Comparison of ENCODE assay signal across 26 cellular contexts in genomic region chr5:152290181-152290580, GRCh38.
"Had no signal": no experiment of that assay in that cellular context is flagged by ENCODE, and none has a peak within 500 bp of the region (broad histone marks: within the 10 kb centered on the region; RNA-seq: fewer than 3 reads in every experiment).

No MANE protein-coding gene starts in this region.

- H3K27me3 ChIP-seq: ascending aorta, cardiac muscle cell had no signal

- H3K4me3 ChIP-seq: ascending aorta, cardiac muscle cell had no signal

- DNase-seq: activated B cell treated with CpG ODN at 0.5 μM for 24 hours; activated CD4-positive, alpha-beta memory T cell treated with anti-CD3 and anti-CD28 coated beads, Interleukin-2, amount 10 ng/mL, durations not matched to agents 7 days and 5 days; activated CD4-positive, alpha-beta T cell treated with anti-CD3 and anti-CD28 coated beads for 4 hours; activated CD4-positive, alpha-beta T cell treated with anti-CD3 and anti-CD28 coated beads, Interleukin-2, amount 10 ng/mL, durations not matched to agents 24 days and 14 days; activated CD4-positive, alpha-beta T cell treated with anti-CD3 and anti-CD28 coated beads, Interleukin-2, amount 50 U/mL, for 48 hours; activated CD4-positive, CD25-positive, alpha-beta regulatory T cell treated with anti-CD3 and anti-CD28 coated beads, Interleukin-2, amount 50 U/mL, for 72 hours; activated CD8-positive, alpha-beta memory T cell treated with anti-CD3 and anti-CD28 coated beads for 24 hours; activated CD8-positive, alpha-beta memory T cell treated with anti-CD3 and anti-CD28 coated beads, Interleukin-2, amount 10 ng/mL, durations not matched to agents 7 days and 5 days; activated CD8-positive, alpha-beta memory T cell treated with anti-CD3 and anti-CD28 coated beads, Interleukin-2, amount 50 U/mL, for 48 hours; activated CD8-positive, alpha-beta T cell treated with anti-CD3 and anti-CD28 coated beads, Interleukin-2, amount 10 ng/mL, durations not matched to agents 7 days and 5 days; activated effector memory CD4-positive, alpha-beta T cell treated with Interleukin-2 at 50 U/mL for 16 hours; activated gamma-delta T cell; activated naive CD4-positive, alpha-beta T cell treated with anti-CD3 and anti-CD28 coated beads, Interleukin-2, amount 10 ng/mL, durations not matched to agents 7 days and 5 days; activated naive CD4-positive, alpha-beta T cell treated with Interleukin-2 at 50 U/mL for 16 hours; activated naive CD8-positive, alpha-beta T cell treated with anti-CD3 and anti-CD28 coated beads, Interleukin-2, amount 10 ng/mL, durations not matched to agents 7 days and 5 days; activated naive CD8-positive, alpha-beta T cell treated with anti-CD3 and anti-CD28 coated beads, Interleukin-2, amount 50 U/mL, for 24 hours; activated T-cell treated with anti-CD3 and anti-CD28 coated beads, Interleukin-2, amount 50 U/mL, for 24 hours; activated T-cell treated with anti-CD3 and anti-CD28 coated beads, Interleukin-2, amount 50 U/mL, for 48 hours; amygdala; anterior cingulate cortex; caudate nucleus; cerebellar nuclear complex; T-helper 2 cell; T-helper 9 cell had no signal

- H3K36me3 ChIP-seq: ascending aorta, cardiac muscle cell had no signal

- H3K9me3 ChIP-seq: ascending aorta had no signal

- ATAC-seq: activated CD8-positive, alpha-beta memory T cell treated with anti-CD3 and anti-CD28 coated beads, Interleukin-2, amount 10 ng/mL, durations not matched to agents 7 days and 5 days; activated CD8-positive, alpha-beta T cell treated with anti-CD3 and anti-CD28 coated beads, Interleukin-2, amount 10 ng/mL, durations not matched to agents 7 days and 5 days; activated naive CD8-positive, alpha-beta T cell treated with anti-CD3 and anti-CD28 coated beads, Interleukin-2, amount 50 U/mL, for 24 hours had no signal

- H3K27ac ChIP-seq: cardiac muscle cell had no signal
